Comparison of ENCODE assay signal across 23 cellular contexts in genomic region chr20:661474-662288, GRCh38. TPM values are rescaled to one million over a fixed set of nuclear protein-coding genes. Genes with fewer than 3 reads are reported as not detected.
A peak's percentile ranks its signal among the peaks of the same experiment; 100 is the strongest.
DNase-seq lines count a peak whose midpoint lies in the region; TF ChIP-seq lines count a peak whose summit lies in the region.
"Had no signal": no experiment of that assay in that cellular context is flagged by ENCODE, and none has a peak within 500 bp of the region (broad histone marks: within the 10 kb centered on the region; RNA-seq: fewer than 3 reads in every experiment).

No MANE protein-coding gene starts in this region.

- intact Hi-C loops in mammary epithelial cell (cut with micrococcal nuclease): no loop called here
- intact Hi-C loops in breast epithelium (cut with DNase I; ENCODE audit: low total_unique reads): no loop called here
- intact Hi-C loops in activated T-helper 1 cell treated with anti-CD3 and anti-CD28 coated beads, Interleukin-12 subunit alpha, Interleukin-12 subunit beta, Interleukin-2, Interleukin-4 antibody, amounts not matched to agents 30 ng/mL and 10 ng/mL and 1 ng/mL, durations not matched to agents 14 hours and 24 hours and 36 hours (cut with micrococcal nuclease): no loop called here
- intact Hi-C loops in spleen (cut with DNase I; ENCODE audit: low total_unique reads): no loop called here
- intact Hi-C loops in OCI-LY7 (cut with micrococcal nuclease; ENCODE audit: unreplicated experiment): no loop called here

- in situ Hi-C loops in mammary epithelial cell (cut with MboI; ENCODE audit: low sequenced_read_pairs in 2 of 2): no loop called here

- no TSS peak for BruUV-seq in mammary epithelial cell (replicated peaks; lab: Mats Ljungman, UMichigan)
- no TSS peak for BruUV-seq in OCI-LY7 (replicated peaks; lab: Mats Ljungman, UMichigan)

- no peaks in the 10 kb centered on the region for H4K20me1 ChIP-seq in mammary epithelial cell (ENCODE audit: insufficient read depth, low read length)
- H4K20me1 ChIP-seq in OCI-LY7 (ENCODE audit: insufficient read depth, low read length): no peaks in the 10 kb centered on the region

- H3K36me3 ChIP-seq in mammary epithelial cell (ENCODE audit: insufficient read depth, low read length) (no peaks in the 10 kb centered on the region), breast epithelium (no peaks in the 10 kb centered on the region), spleen (no peaks in the 10 kb centered on the region), OCI-LY7 (ENCODE audit: insufficient read depth, low read length) (no peaks in the 10 kb centered on the region)
- H3K36me3 ChIP-seq: upper lobe of right lung had no signal

- H2AFZ ChIP-seq in mammary epithelial cell (ENCODE audit: low read depth, low read length) (peak overlapping the region; percentile 83), OCI-LY7 (ENCODE audit: low read length) (no peak overlapping the region)
- H2AFZ ChIP-seq: PC-9 had no signal

- H3K36me3 Mint-ChIP-seq in activated T-helper 1 cell treated with anti-CD3 and anti-CD28 coated beads, Interleukin-12 subunit alpha, Interleukin-12 subunit beta, Interleukin-2, Interleukin-4 antibody, amounts not matched to agents 30 ng/mL and 10 ng/mL and 1 ng/mL, durations not matched to agents 14 hours and 24 hours and 36 hours (ENCODE audit: low read depth): no peaks in the 10 kb centered on the region
- H3K36me3 Mint-ChIP-seq: IgD-negative memory B cell had no signal

- DNase-seq in mammary epithelial cell: peak; percentile 30
- DNase-seq in breast epithelium (ENCODE audit: low spot score in 2 of 2): no peak
- DNase-seq in activated T-helper 1 cell treated with anti-CD3 and anti-CD28 coated beads, Interleukin-12 subunit alpha, Interleukin-12 subunit beta, Interleukin-2, Interleukin-4 antibody, amounts not matched to agents 30 ng/mL and 10 ng/mL and 1 ng/mL, durations not matched to agents 14 hours and 24 hours and 36 hours (ENCODE audit: low spot score): no peak
- DNase-seq in iPS-NIHi11 (ENCODE audit: low spot score): peak; percentile 58
- DNase-seq in spleen: peak; percentile 77
- DNase-seq in SW 1271 (lab: John Stamatoyannopoulos, UW): no peak
- DNase-seq in NCI-H146 (lab: John Stamatoyannopoulos, UW): no peak
- DNase-seq in OCI-LY7 (ENCODE audit: low spot score): no peak
- DNase-seq: activated CD4-positive, alpha-beta T cell treated with anti-CD3 and anti-CD28 coated beads for 36 hours; activated CD8-positive, alpha-beta memory T cell treated with anti-CD3 and anti-CD28 coated beads, Interleukin-2, amount 50 U/mL, for 48 hours; activated naive CD4-positive, alpha-beta T cell; anterior cingulate cortex; CD4-positive, alpha-beta T cell; DND-41; NCI-H2029 treated with DMSO at 0.1 percent for 48 hours; PC-9; SK-N-SH; stimulated activated CD4-positive, alpha-beta T cell treated with anti-CD3 and anti-CD28 coated beads, Interleukin-15, amount 100 ng/mL, for 24 hours; stimulated activated naive CD4-positive, alpha-beta T cell treated with Interleukin-2 at 50 U/mL for 16 hours; upper lobe of right lung had no signal

- H3K9ac ChIP-seq in mammary epithelial cell (ENCODE audit: insufficient read depth, low read length): no peak overlapping the region
- H3K9ac ChIP-seq: SK-N-SH had no signal

- CTCF ChIA-PET in mammary epithelial cell (lab: Charles Lee; ENCODE audit: low non-redundant PET): no interaction called here
- CTCF ChIA-PET in OCI-LY7 (lab: Charles Lee; ENCODE audit: unreplicated experiment): no interaction called here

- no peaks in the 10 kb centered on the region for H3K79me2 ChIP-seq in mammary epithelial cell (ENCODE audit: insufficient read depth, low read length)
- no peaks in the 10 kb centered on the region for H3K79me2 ChIP-seq in OCI-LY7 (ENCODE audit: insufficient read depth, low read depth, low read length)

- H3K4me1 ChIP-seq in mammary epithelial cell (ENCODE audit: insufficient read depth, low read length): peaks cover 26% of the 10 kb centered on the region
- H3K4me1 ChIP-seq in breast epithelium: no peaks in the 10 kb centered on the region
- H3K4me1 ChIP-seq in spleen: peaks cover 0 to 53% (median 5%) of the 10 kb centered on the region in 6 donors
- peaks cover 22% of the 10 kb centered on the region for H3K4me1 ChIP-seq in OCI-LY7 (ENCODE audit: insufficient read depth, low read length, poor library complexity, severe bottlenecking)
- H3K4me1 ChIP-seq: upper lobe of right lung had no signal

- no peak overlapping the region for H3K4me3 Mint-ChIP-seq in activated T-helper 1 cell treated with anti-CD3 and anti-CD28 coated beads, Interleukin-12 subunit alpha, Interleukin-12 subunit beta, Interleukin-2, Interleukin-4 antibody, amounts not matched to agents 30 ng/mL and 10 ng/mL and 1 ng/mL, durations not matched to agents 14 hours and 24 hours and 36 hours
- H3K4me3 Mint-ChIP-seq: activated CD4-positive, alpha-beta T cell treated with anti-CD3 and anti-CD28 coated beads for 36 hours; CD4-positive, alpha-beta T cell; IgD-negative memory B cell had no signal

- H3K27me3 ChIP-seq in mammary epithelial cell (ENCODE audit: insufficient read depth, low read length): peaks cover 12% of the 10 kb centered on the region
- H3K27me3 ChIP-seq in breast epithelium: peaks cover 0 to 67% of the 10 kb centered on the region in 2 donors
- peaks cover 3 to 90% (median 49%) of the 10 kb centered on the region in 7 donors for H3K27me3 ChIP-seq in spleen (replicated peaks in 1 of 7)

- peaks cover 14% of the 10 kb centered on the region for H3K4me1 Mint-ChIP-seq in activated T-helper 1 cell treated with anti-CD3 and anti-CD28 coated beads, Interleukin-12 subunit alpha, Interleukin-12 subunit beta, Interleukin-2, Interleukin-4 antibody, amounts not matched to agents 30 ng/mL and 10 ng/mL and 1 ng/mL, durations not matched to agents 14 hours and 24 hours and 36 hours (ENCODE audit: low read depth)

- H3K4me2 ChIP-seq in mammary epithelial cell (ENCODE audit: insufficient read depth, low read depth, low read length): peak overlapping the region; percentile 29
- no peak overlapping the region for H3K4me2 ChIP-seq in OCI-LY7 (ENCODE audit: low read length)
- H3K4me2 ChIP-seq: PC-9, SK-N-SH had no signal

- no peaks in the 10 kb centered on the region for H3K9me2 ChIP-seq in OCI-LY7 (ENCODE audit: insufficient read depth, low read length)
- H3K9me2 ChIP-seq: SK-N-SH had no signal

- dilution Hi-C loops in mammary epithelial cell (cut with HindIII; ENCODE audit: low sequenced_read_pairs): no loop called here

- WGBS in mammary epithelial cell (ENCODE audit: low coverage, missing lambda C conversion rate): 20% methylated on average over 23 of the region's 30 CpGs
- whole genome bisulfite sequencing in spleen, 5 donors: 34 to 51% (median 38%) methylated on average over 21 to 30 of the region's 30 CpGs

- POLR2A ChIA-PET in OCI-LY7 (lab: Charles Lee): no interaction called here

- H3K27ac Mint-ChIP-seq in activated T-helper 1 cell treated with anti-CD3 and anti-CD28 coated beads, Interleukin-12 subunit alpha, Interleukin-12 subunit beta, Interleukin-2, Interleukin-4 antibody, amounts not matched to agents 30 ng/mL and 10 ng/mL and 1 ng/mL, durations not matched to agents 14 hours and 24 hours and 36 hours: peak overlapping the region; percentile 61
- H3K27ac Mint-ChIP-seq: activated CD4-positive, alpha-beta T cell treated with anti-CD3 and anti-CD28 coated beads for 36 hours; CD4-positive, alpha-beta T cell; nephron had no signal

- no peaks in the 10 kb centered on the region for H3K9me3 ChIP-seq in mammary epithelial cell (replicated peaks; ENCODE audit: insufficient read depth, low read length)
- no peaks in the 10 kb centered on the region for H3K9me3 ChIP-seq in breast epithelium
- H3K9me3 ChIP-seq in spleen: no peaks in the 10 kb centered on the region
- H3K9me3 ChIP-seq in OCI-LY7 (ENCODE audit: low read length): no peaks in the 10 kb centered on the region
- H3K9me3 ChIP-seq: SK-N-SH, upper lobe of right lung had no signal

- TF ChIP-seq CTCF in mammary epithelial cell (conservative IDR thresholded peaks at IDR 0.05 in 1 of 2, IDR thresholded peaks at IDR 0.05 in 1 of 2; ENCODE audit: extremely low read depth in 1 of 2, insufficient read depth in 1 of 2, low read depth in 1 of 2, low read length in 2 of 2) (no peak), breast epithelium (IDR thresholded peaks at IDR 0.05) (no peak), spleen (IDR thresholded peaks at IDR 0.05 in 8 of 11, conservative IDR thresholded peaks at IDR 0.05 in 3 of 11) (no peak), OCI-LY7 (conservative IDR thresholded peaks at IDR 0.05; ENCODE audit: low read length) (no peak)

- no peak for TF ChIP-seq POLR2A in breast epithelium (IDR thresholded peaks at IDR 0.05)
- TF ChIP-seq POLR2A in spleen (IDR thresholded peaks at IDR 0.05): no peak

- H3K27ac ChIP-seq in mammary epithelial cell (ENCODE audit: insufficient read depth, low read depth, low read length): peak overlapping the region; percentile 26
- no peak overlapping the region for H3K27ac ChIP-seq in breast epithelium
- H3K27ac ChIP-seq in spleen: peak overlapping the region in 3 of 8 donors; percentile 77 to 88 (median 80)
- H3K27ac ChIP-seq in OCI-LY7 (ENCODE audit: low read depth, low read length, poor library complexity, severe bottlenecking): no peak overlapping the region
- H3K27ac ChIP-seq: PC-9, upper lobe of right lung had no signal

- H3K9me3 Mint-ChIP-seq in activated T-helper 1 cell treated with anti-CD3 and anti-CD28 coated beads, Interleukin-12 subunit alpha, Interleukin-12 subunit beta, Interleukin-2, Interleukin-4 antibody, amounts not matched to agents 30 ng/mL and 10 ng/mL and 1 ng/mL, durations not matched to agents 14 hours and 24 hours and 36 hours: no peaks in the 10 kb centered on the region
- H3K9me3 Mint-ChIP-seq: CD4-positive, alpha-beta T cell; IgD-negative memory B cell; nephron had no signal

- H3K27me3 Mint-ChIP-seq in activated T-helper 1 cell treated with anti-CD3 and anti-CD28 coated beads, Interleukin-12 subunit alpha, Interleukin-12 subunit beta, Interleukin-2, Interleukin-4 antibody, amounts not matched to agents 30 ng/mL and 10 ng/mL and 1 ng/mL, durations not matched to agents 14 hours and 24 hours and 36 hours (ENCODE audit: insufficient read depth): peaks cover 66% of the 10 kb centered on the region

- H3K4me3 ChIP-seq in mammary epithelial cell (replicated peaks in 1 of 3; ENCODE audit: insufficient read depth in 1 of 3, low read depth in 2 of 3, low read length in 3 of 3) (peak overlapping the region in 1 of 3 experiments; percentile 5), breast epithelium (no peak overlapping the region), spleen (peak overlapping the region in 2 of 8 donors; percentile 10 to 44), OCI-LY7 (ENCODE audit: low read depth, low read length, poor library complexity, severe bottlenecking) (no peak overlapping the region)
- H3K4me3 ChIP-seq: lung, PC-9, upper lobe of right lung had no signal

RNA-seq across cellular contexts. Expression of gene SRXN1, which starts 8.7 kb away (rescaled TPM):
- 10 to 100 TPM; 49.9 to 68.0 TPM for total RNA-seq in mammary epithelial cell
- polyA plus RNA-seq in mammary epithelial cell: 47.4 TPM
- 39.1 TPM for polyA minus RNA-seq in mammary epithelial cell
- 10 to 100 TPM; 16.2 to 30.2 (median 21.1) TPM for total RNA-seq in breast epithelium
- total RNA-seq in activated T-helper 1 cell treated with anti-CD3 and anti-CD28 coated beads, Interleukin-12 subunit alpha, Interleukin-12 subunit beta, Interleukin-2, Interleukin-4 antibody, amounts not matched to agents 30 ng/mL and 10 ng/mL and 1 ng/mL, durations not matched to agents 14 hours and 24 hours and 36 hours: 28.8 and 30.2 TPM in 2 replicates
- total RNA-seq in spleen: 10 to 100 TPM; 10.6 to 31.3 (median 14.2) TPM
- 10 to 100 TPM in 1 of 3 donors, 1 to 10 TPM in 2; 4.5 to 11.2 (median 7.0) TPM for polyA plus RNA-seq in spleen
- total RNA-seq in OCI-LY7 (2014; rRNA removed; shearing (Covaris generic)): 12.4 and 18.6 TPM in 2 replicates
- 17.1 and 19.8 TPM in 2 replicates for total RNA-seq in OCI-LY7 (2022)

RNA-seq across cellular contexts. Expression of gene SCRT2, which starts 13.9 kb away (rescaled TPM):
- total RNA-seq in mammary epithelial cell (not detected), breast epithelium (not detected), spleen (under 1 TPM in 1 of 7 donors, not detected in 6; 0.09 TPM), OCI-LY7 (2022) (not detected in 2 replicates)
- polyA plus RNA-seq in mammary epithelial cell (not detected), spleen (not detected)
- polyA minus RNA-seq in mammary epithelial cell: not detected
- total RNA-seq in activated T-helper 1 cell treated with anti-CD3 and anti-CD28 coated beads, Interleukin-12 subunit alpha, Interleukin-12 subunit beta, Interleukin-2, Interleukin-4 antibody, amounts not matched to agents 30 ng/mL and 10 ng/mL and 1 ng/mL, durations not matched to agents 14 hours and 24 hours and 36 hours: not detected in 2 replicates
- total RNA-seq in OCI-LY7 (2014; rRNA removed; shearing (Covaris generic)): not detected in 2 replicates
- total RNA-seq: activated CD4-positive, alpha-beta T cell treated with anti-CD3 and anti-CD28 coated beads for 36 hours; CD4-positive, alpha-beta T cell; lung; PC-9; upper lobe of right lung had no signal
- polyA plus RNA-seq: IgD-negative memory B cell, lung, SK-N-SH had no signal

RNA-seq across cellular contexts. Expression of gene TCF15, which starts 51.6 kb away (rescaled TPM):
- not detected for total RNA-seq in mammary epithelial cell
- polyA plus RNA-seq in mammary epithelial cell: not detected
- not detected for polyA minus RNA-seq in mammary epithelial cell
- 1 to 10 TPM in 2 of 3 donors, under 1 TPM in 1; 0.44 to 2.6 (median 1.1) TPM for total RNA-seq in breast epithelium
- total RNA-seq in activated T-helper 1 cell treated with anti-CD3 and anti-CD28 coated beads, Interleukin-12 subunit alpha, Interleukin-12 subunit beta, Interleukin-2, Interleukin-4 antibody, amounts not matched to agents 30 ng/mL and 10 ng/mL and 1 ng/mL, durations not matched to agents 14 hours and 24 hours and 36 hours: 0.13 TPM in 1 of 2 replicates, not detected in the other
- total RNA-seq in spleen: under 1 TPM in 1 of 7 donors, not detected in 6; 0.22 TPM
- polyA plus RNA-seq in spleen: under 1 TPM in 2 of 3 donors, not detected in 1; 0.06 to 0.21 TPM
- not detected in 2 replicates for total RNA-seq in OCI-LY7 (2014; rRNA removed; shearing (Covaris generic))
- not detected in 2 replicates for total RNA-seq in OCI-LY7 (2022)
- total RNA-seq: activated CD4-positive, alpha-beta T cell treated with anti-CD3 and anti-CD28 coated beads for 36 hours; CD4-positive, alpha-beta T cell; PC-9 had no signal
- polyA plus RNA-seq: IgD-negative memory B cell, SK-N-SH had no signal

Comparison
In these comparisons a context has a peak if more than half of its experiments do, and no peak if none do; other contexts are left out.
1. DNase-seq: peak in mammary epithelial cell (single experiment), iPS-NIHi11 (single experiment) and spleen (single experiment); none in breast epithelium (0 of 2), activated T-helper 1 cell treated with anti-CD3 and anti-CD28 coated beads, Interleukin-12 subunit alpha, Interleukin-12 subunit beta, Interleukin-2, Interleukin-4 antibody, amounts not matched to agents 30 ng/mL and 10 ng/mL and 1 ng/mL, durations not matched to agents 14 hours and 24 hours and 36 hours (single experiment), SW 1271 (0 of 2), NCI-H146 (single experiment) and OCI-LY7 (single experiment).